37 cellular contexts compared by ENCODE assay signal in genomic region chr3:18982920-18983319, GRCh38.
"Had no signal": no experiment of that assay in that cellular context is flagged by ENCODE, and none has a peak within 500 bp of the region (broad histone marks: within the 10 kb centered on the region; RNA-seq: fewer than 3 reads in every experiment).

No MANE protein-coding gene starts in this region.

- DNase-seq: activated B cell treated with CpG ODN at 0.5 μM for 24 hours; activated CD4-positive, alpha-beta memory T cell treated with anti-CD3 and anti-CD28 coated beads, Interleukin-2, amount 10 ng/mL, durations not matched to agents 7 days and 5 days; activated CD4-positive, alpha-beta T cell treated with anti-CD3 and anti-CD28 coated beads for 1 hour; activated CD4-positive, alpha-beta T cell treated with anti-CD3 and anti-CD28 coated beads for 36 hours; activated CD4-positive, alpha-beta T cell treated with anti-CD3 and anti-CD28 coated beads for 48 hours; activated CD4-positive, alpha-beta T cell treated with anti-CD3 and anti-CD28 coated beads, Interleukin-2, amount 10 ng/mL, durations not matched to agents 7 days and 5 days; activated CD4-positive, alpha-beta T cell treated with anti-CD3 and anti-CD28 coated beads, Interleukin-2, amount 50 U/mL, for 48 hours; activated CD8-positive, alpha-beta memory T cell treated with anti-CD3 and anti-CD28 coated beads for 24 hours; activated CD8-positive, alpha-beta memory T cell treated with anti-CD3 and anti-CD28 coated beads, Interleukin-2, amount 10 ng/mL, durations not matched to agents 7 days and 5 days; activated CD8-positive, alpha-beta memory T cell treated with anti-CD3 and anti-CD28 coated beads, Interleukin-2, amount 50 U/mL, for 48 hours; activated CD8-positive, alpha-beta T cell treated with anti-CD3 and anti-CD28 coated beads, Interleukin-2, amount 10 ng/mL, durations not matched to agents 7 days and 5 days; activated effector memory CD4-positive, alpha-beta T cell treated with Interleukin-2 at 50 U/mL for 16 hours; activated gamma-delta T cell; activated naive CD4-positive, alpha-beta T cell treated with anti-CD3 and anti-CD28 coated beads, Interleukin-2, amount 10 ng/mL, durations not matched to agents 7 days and 5 days; activated naive CD4-positive, alpha-beta T cell treated with Interleukin-2 at 50 U/mL for 16 hours; activated naive CD8-positive, alpha-beta T cell treated with anti-CD3 and anti-CD28 coated beads, Interleukin-2, amount 10 ng/mL, durations not matched to agents 7 days and 5 days; activated naive CD8-positive, alpha-beta T cell treated with anti-CD3 and anti-CD28 coated beads, Interleukin-2, amount 50 U/mL, for 24 hours; activated T-cell treated with anti-CD3 and anti-CD28 coated beads, Interleukin-2, amount 50 U/mL, for 24 hours; activated T-cell treated with anti-CD3 and anti-CD28 coated beads, Interleukin-2, amount 50 U/mL, for 48 hours; amygdala; anterior cingulate cortex; caudate nucleus; cerebellar nuclear complex; T-helper 1 cell; T-helper 2 cell; T-helper 9 cell had no signal

- H3K36me3 Mint-ChIP-seq: activated CD8-positive, alpha-beta memory T cell treated with anti-CD3 and anti-CD28 coated beads, Interleukin-2, amount 10 ng/mL, durations not matched to agents 7 days and 5 days; activated naive CD4-positive, alpha-beta T cell treated with anti-CD3 and anti-CD28 coated beads, Interleukin-2, amount 10 ng/mL, durations not matched to agents 7 days and 5 days; activated naive CD4-positive, alpha-beta T cell treated with anti-CD3 and anti-CD28 coated beads, Interleukin-2, amount 50 U/mL, for 24 hours; activated naive CD8-positive, alpha-beta T cell; activated naive CD8-positive, alpha-beta T cell treated with anti-CD3 and anti-CD28 coated beads, Interleukin-2, amount 10 ng/mL, durations not matched to agents 7 days and 5 days; brain had no signal

- H3K4me1 Mint-ChIP-seq: activated B cell treated with CpG ODN at 0.5 μM for 24 hours; activated CD4-positive, alpha-beta memory T cell treated with anti-CD3 and anti-CD28 coated beads, Interleukin-2, amount 10 ng/mL, durations not matched to agents 7 days and 5 days; activated naive CD4-positive, alpha-beta T cell treated with anti-CD3 and anti-CD28 coated beads, Interleukin-2, amount 10 ng/mL, durations not matched to agents 7 days and 5 days; central memory CD8-positive, alpha-beta T cell had no signal

- H3K4me3 ChIP-seq: ascending aorta, cardiac muscle cell had no signal

- H3K36me3 ChIP-seq: ascending aorta, cardiac muscle cell had no signal

- H3K9me3 ChIP-seq: ascending aorta had no signal

- H3K27ac Mint-ChIP-seq: activated B cell treated with CpG ODN at 0.5 μM for 24 hours; activated CD4-positive, alpha-beta memory T cell treated with anti-CD3 and anti-CD28 coated beads, Interleukin-2, amount 10 ng/mL, durations not matched to agents 7 days and 5 days; activated CD4-positive, alpha-beta T cell treated with anti-CD3 and anti-CD28 coated beads for 36 hours; activated CD4-positive, alpha-beta T cell treated with anti-CD3 and anti-CD28 coated beads, Interleukin-2, amount 10 ng/mL, durations not matched to agents 7 days and 5 days; activated CD8-positive, alpha-beta memory T cell treated with anti-CD3 and anti-CD28 coated beads, Interleukin-2, amount 10 ng/mL, durations not matched to agents 7 days and 5 days; activated CD8-positive, alpha-beta T cell treated with anti-CD3 and anti-CD28 coated beads, Interleukin-2, amount 10 ng/mL, durations not matched to agents 7 days and 5 days; activated naive CD4-positive, alpha-beta T cell treated with anti-CD3 and anti-CD28 coated beads, Interleukin-2, amount 10 ng/mL, durations not matched to agents 7 days and 5 days; activated naive CD4-positive, alpha-beta T cell treated with anti-CD3 and anti-CD28 coated beads, Interleukin-2, amount 50 U/mL, for 24 hours; activated naive CD8-positive, alpha-beta T cell; activated naive CD8-positive, alpha-beta T cell treated with anti-CD3 and anti-CD28 coated beads, Interleukin-2, amount 10 ng/mL, durations not matched to agents 7 days and 5 days; activated naive CD8-positive, alpha-beta T cell treated with anti-CD3 and anti-CD28 coated beads, Interleukin-2, amount 50 U/mL, for 24 hours; activated T-cell treated with anti-CD3 and anti-CD28 coated beads, Interleukin-2, amount 50 U/mL, for 24 hours; activated T-helper 2 cell treated with anti-CD3 and anti-CD28 coated beads, Interferon-gamma antibody, Interleukin-2, Interleukin-4, amounts not matched to agents 10 μg/mL and 5 μg/mL and 100 μg/mL, durations not matched to agents 14 hours and 24 hours and 36 hours; brain; T-helper 1 cell treated with Interleukin-12 subunit alpha and Interleukin-12 subunit beta and Interleukin-4 antibody, amounts not matched to agents 30 μg/mL and 1 μg/mL, for 36 hours; T-helper 2 cell treated with Interferon-gamma antibody and Interleukin-4, amounts not matched to agents 5 μg/mL and 100 μg/mL, for 36 hours had no signal

- H3K4me3 Mint-ChIP-seq: activated B cell treated with CpG ODN at 0.5 μM for 24 hours; activated CD4-positive, alpha-beta memory T cell treated with anti-CD3 and anti-CD28 coated beads, Interleukin-2, amount 10 ng/mL, durations not matched to agents 7 days and 5 days; activated CD4-positive, alpha-beta T cell treated with anti-CD3 and anti-CD28 coated beads for 36 hours; activated CD4-positive, alpha-beta T cell treated with anti-CD3 and anti-CD28 coated beads, Interleukin-2, amount 10 ng/mL, durations not matched to agents 7 days and 5 days; activated CD8-positive, alpha-beta memory T cell treated with anti-CD3 and anti-CD28 coated beads, Interleukin-2, amount 10 ng/mL, durations not matched to agents 7 days and 5 days; activated CD8-positive, alpha-beta T cell treated with anti-CD3 and anti-CD28 coated beads, Interleukin-2, amount 10 ng/mL, durations not matched to agents 7 days and 5 days; activated naive CD4-positive, alpha-beta T cell treated with anti-CD3 and anti-CD28 coated beads, Interleukin-2, amount 10 ng/mL, durations not matched to agents 7 days and 5 days; activated naive CD4-positive, alpha-beta T cell treated with anti-CD3 and anti-CD28 coated beads, Interleukin-2, amount 50 U/mL, for 24 hours; activated naive CD8-positive, alpha-beta T cell; activated naive CD8-positive, alpha-beta T cell treated with anti-CD3 and anti-CD28 coated beads, Interleukin-2, amount 10 ng/mL, durations not matched to agents 7 days and 5 days; activated naive CD8-positive, alpha-beta T cell treated with anti-CD3 and anti-CD28 coated beads, Interleukin-2, amount 50 U/mL, for 24 hours; activated T-cell treated with anti-CD3 and anti-CD28 coated beads, Interleukin-2, amount 50 U/mL, for 24 hours; brain; central memory CD8-positive, alpha-beta T cell; T-helper 1 cell treated with Interleukin-12 subunit alpha and Interleukin-12 subunit beta and Interleukin-4 antibody, amounts not matched to agents 30 μg/mL and 1 μg/mL, for 36 hours; T-helper 2 cell treated with Interferon-gamma antibody and Interleukin-4, amounts not matched to agents 5 μg/mL and 100 μg/mL, for 36 hours had no signal

- H3K9me3 Mint-ChIP-seq: activated B cell treated with CpG ODN at 0.5 μM for 24 hours; activated CD4-positive, alpha-beta memory T cell treated with anti-CD3 and anti-CD28 coated beads, Interleukin-2, amount 10 ng/mL, durations not matched to agents 7 days and 5 days; activated CD4-positive, alpha-beta T cell treated with anti-CD3 and anti-CD28 coated beads, Interleukin-2, amount 10 ng/mL, durations not matched to agents 7 days and 5 days; activated naive CD4-positive, alpha-beta T cell treated with anti-CD3 and anti-CD28 coated beads, Interleukin-2, amount 10 ng/mL, durations not matched to agents 7 days and 5 days; activated naive CD4-positive, alpha-beta T cell treated with anti-CD3 and anti-CD28 coated beads, Interleukin-2, amount 50 U/mL, for 24 hours; activated T-helper 2 cell treated with anti-CD3 and anti-CD28 coated beads, Interferon-gamma antibody, Interleukin-2, Interleukin-4, amounts not matched to agents 10 μg/mL and 5 μg/mL and 100 μg/mL, durations not matched to agents 14 hours and 24 hours and 36 hours; central memory CD8-positive, alpha-beta T cell; T-helper 1 cell treated with Interleukin-12 subunit alpha and Interleukin-12 subunit beta and Interleukin-4 antibody, amounts not matched to agents 30 μg/mL and 1 μg/mL, for 36 hours had no signal

- ATAC-seq: activated CD4-positive, alpha-beta T cell treated with anti-CD3 and anti-CD28 coated beads for 36 hours; activated CD4-positive, CD25-positive, alpha-beta regulatory T cell treated with anti-CD3 and anti-CD28 coated beads, Interleukin-2, amount 50 U/mL, for 24 hours; activated CD8-positive, alpha-beta memory T cell treated with anti-CD3 and anti-CD28 coated beads, Interleukin-2, amount 10 ng/mL, durations not matched to agents 7 days and 5 days; activated CD8-positive, alpha-beta T cell treated with anti-CD3 and anti-CD28 coated beads, Interleukin-2, amount 10 ng/mL, durations not matched to agents 7 days and 5 days; activated naive CD8-positive, alpha-beta T cell treated with anti-CD3 and anti-CD28 coated beads, Interleukin-2, amount 50 U/mL, for 24 hours had no signal

- H3K27me3 Mint-ChIP-seq: activated B cell treated with CpG ODN at 0.5 μM for 24 hours; activated CD4-positive, alpha-beta T cell treated with anti-CD3 and anti-CD28 coated beads, Interleukin-2, amount 10 ng/mL, durations not matched to agents 7 days and 5 days; brain had no signal

- H3K27ac ChIP-seq: ascending aorta, cardiac muscle cell, VCaP had no signal

- H3K4me1 ChIP-seq: ascending aorta had no signal
